21 cellular contexts compared by ENCODE assay signal in the genomic region with DNA sequence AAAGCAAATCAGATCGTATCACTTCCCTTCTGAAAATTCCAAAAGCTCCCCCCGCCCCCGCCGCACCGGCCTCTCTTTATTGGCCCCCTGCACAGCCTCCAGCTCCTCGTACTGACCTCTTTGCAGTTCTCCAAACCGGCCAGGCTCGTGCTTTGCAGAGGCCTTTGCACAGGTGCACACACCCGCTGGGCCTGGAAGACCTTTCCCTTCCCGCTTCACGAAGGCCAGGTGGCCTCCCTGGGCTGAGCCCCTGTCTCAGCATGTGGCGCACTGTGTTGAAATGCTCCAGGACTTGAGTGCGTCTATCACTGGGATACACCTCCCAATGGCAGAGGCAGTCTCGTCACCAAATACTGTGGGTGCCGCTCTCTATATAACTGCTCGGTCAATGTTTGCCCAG. TPM values are rescaled to one million over a fixed set of nuclear protein-coding genes. Genes with fewer than 3 reads are reported as not detected.
A peak's percentile ranks its signal among the peaks of the same experiment; 100 is the strongest.
DNase-seq lines count a peak whose midpoint lies in the region; TF ChIP-seq lines count a peak whose summit lies in the region.
"Had no signal": no experiment of that assay in that cellular context is flagged by ENCODE, and none has a peak within 500 bp of the region (broad histone marks: within the 10 kb centered on the region; RNA-seq: fewer than 3 reads in every experiment).

No MANE protein-coding gene starts in this region.

- no peak overlapping the region for H3K4me3 Mint-ChIP-seq in osteocyte (ENCODE audit: unreplicated experiment)

- H3K9me3 ChIP-seq in iPS-15b (ENCODE audit: control insufficient read depth, insufficient read depth, low read length) (no peaks in the 10 kb centered on the region), transverse colon (no peaks in the 10 kb centered on the region)
- H3K9me3 ChIP-seq: BLaER1 treated with 17β-estradiol and CSF1 and Interleukin-3, amounts not matched to agents 10 nM and 100 nM; right atrium auricular region; uterus had no signal

- H3K27me3 ChIP-seq in iPS-15b (ENCODE audit: control insufficient read depth, insufficient read depth, low read length) = no peaks in the 10 kb centered on the region
- H3K27me3 ChIP-seq in transverse colon = peaks cover 9% of the 10 kb centered on the region
- H3K27me3 ChIP-seq: BLaER1 treated with 17β-estradiol and CSF1 and Interleukin-3, amounts not matched to agents 10 nM and 100 nM; right atrium auricular region; uterus had no signal

- H3K27ac ChIP-seq in transverse colon = no peak overlapping the region
- H3K27ac ChIP-seq: BLaER1 treated with 17β-estradiol and CSF1 and Interleukin-3, amounts not matched to agents 10 nM and 100 nM; dorsolateral prefrontal cortex; epithelial cell of prostate; GM23248; right atrium auricular region; SK-N-MC; uterus had no signal

- H3K36me3 Mint-ChIP-seq in osteocyte (ENCODE audit: unreplicated experiment) = no peaks in the 10 kb centered on the region

- TF ChIP-seq POLR2A in transverse colon (IDR thresholded peaks at IDR 0.05) = no peak

- intact Hi-C loops in transverse colon (cut with DNase I; ENCODE audit: low total_unique reads) = no loop called here

- H3K4me1 ChIP-seq in iPS-15b (ENCODE audit: control insufficient read depth, insufficient read depth, low read length) (peaks cover 22% of the 10 kb centered on the region), transverse colon (peaks cover 0 to 5% (median 0%) of the 10 kb centered on the region in 4 donors)
- H3K4me1 ChIP-seq: right atrium auricular region, uterus had no signal

- H3K4me3 ChIP-seq in iPS-15b (ENCODE audit: low read depth, low read length) (no peak overlapping the region), transverse colon (no peak overlapping the region)
- H3K4me3 ChIP-seq: BLaER1 treated with 17β-estradiol and CSF1 and Interleukin-3, amounts not matched to agents 10 nM and 100 nM; dorsolateral prefrontal cortex; GM23248; K562; right atrium auricular region; SK-N-MC; uterus had no signal

- TF ChIP-seq CTCF in osteocyte (IDR thresholded peaks at IDR 0.05) = no peak
- TF ChIP-seq CTCF in transverse colon (IDR thresholded peaks at IDR 0.05) = no peak

- no peak overlapping the region for H3K27ac Mint-ChIP-seq in osteocyte (ENCODE audit: unreplicated experiment)

- peaks cover 3% of the 10 kb centered on the region for H3K4me1 Mint-ChIP-seq in osteocyte (ENCODE audit: unreplicated experiment)

- peak overlapping the region; percentile 40 for H3K9ac ChIP-seq in iPS-15b (ENCODE audit: low read depth, low read length)
- H3K9ac ChIP-seq: BLaER1 treated with 17β-estradiol and CSF1 and Interleukin-3, amounts not matched to agents 10 nM and 100 nM; GM23248 had no signal

- 79% methylated on average over 16 of the region's 16 CpGs; no CpG with 5 or more reads in 1 of the 2 donors for WGBS in transverse colon (ENCODE audit: low coverage in 1 of 2), 2 donors

- no peak for TF ChIP-seq EP300 in transverse colon (IDR thresholded peaks at IDR 0.05; ENCODE audit: low read depth)

- DNase-seq in COLO668 (lab: John Stamatoyannopoulos, UW; ENCODE audit: unreplicated experiment) = peak; percentile 72
- peak; percentile 78 for DNase-seq in NCI-H1092 treated with DMSO at 0.1 percent for 48 hours (lab: John Stamatoyannopoulos, UW)
- peak; percentile 54 for DNase-seq in NCI-H774 (lab: John Stamatoyannopoulos, UW)
- no peak for DNase-seq in Kasumi-1 (lab: John Stamatoyannopoulos, UW)
- no peak for DNase-seq in stimulated activated CD8-positive, alpha-beta memory T cell treated with anti-CD3 and anti-CD28 coated beads, Interleukin-4, amount 100 ng/mL, for 48 hours
- no peak for DNase-seq in osteocyte (ENCODE audit: extremely low spot score, unreplicated experiment)
- no peak for DNase-seq in transverse colon
- DNase-seq: ACHN; activated CD4-positive, alpha-beta T cell treated with anti-CD3 and anti-CD28 coated beads, Interleukin-2, amount 50 U/mL, for 48 hours; activated gamma-delta T cell treated with Interleukin-2 at 50 U/mL for 16 hours; GDM1; GM23248; nucleus accumbens; uterus had no signal

- H3K36me3 ChIP-seq in iPS-15b (ENCODE audit: control insufficient read depth, insufficient read depth, low read length) = no peaks in the 10 kb centered on the region
- H3K36me3 ChIP-seq in transverse colon = no peaks in the 10 kb centered on the region
- H3K36me3 ChIP-seq: BLaER1 treated with 17β-estradiol and CSF1 and Interleukin-3, amounts not matched to agents 10 nM and 100 nM; right atrium auricular region; uterus had no signal

- H3K9me3 Mint-ChIP-seq in osteocyte (ENCODE audit: unreplicated experiment) = no peaks in the 10 kb centered on the region

- H3K27me3 Mint-ChIP-seq in osteocyte (ENCODE audit: unreplicated experiment) = peaks cover 3% of the 10 kb centered on the region

- in situ Hi-C loops in transverse colon (cut with MboI; ENCODE audit: low pct_ligation_motif_present in 1 of 4, low pct_unique_long_range_greater_than_20kb in 1 of 4, low sequenced_read_pairs in 3 of 4) = loop anchor here in 1 of 4 donors (25.0 kb wide), 1 partner anchor 105 kb away; no protein-coding TSS in a partner anchor

RNA-seq across cellular contexts. Expression of gene ADA2, which starts 13.2 kb away (rescaled TPM):
- 3.5 and 4.1 TPM in 2 replicates for total RNA-seq in osteocyte
- total RNA-seq in transverse colon = 10 to 100 TPM in 2 of 4 donors, 1 to 10 TPM in 2; 1.4 to 28.4 (median 12.0) TPM

Comparison
In these comparisons a context has a peak if more than half of its experiments do, and no peak if none do; other contexts are left out.
1. DNase-seq: peak in COLO668 (single experiment), NCI-H1092 treated with DMSO at 0.1 percent for 48 hours (single experiment) and NCI-H774 (single experiment); none in Kasumi-1 (0 of 2), stimulated activated CD8-positive, alpha-beta memory T cell treated with anti-CD3 and anti-CD28 coated beads, Interleukin-4, amount 100 ng/mL, for 48 hours (single experiment), osteocyte (single experiment) and transverse colon (single experiment).